ENCODE assay signal across 16 cellular contexts in genomic region chr7:70794962-70795361, GRCh38.
DNase-seq lines count a peak whose midpoint lies in the region; ATAC-seq and TF ChIP-seq lines count a peak whose summit lies in the region.
"Had no signal": no experiment of that assay in that cellular context is flagged by ENCODE, and none has a peak within 500 bp of the region (broad histone marks: within the 10 kb centered on the region; RNA-seq: fewer than 3 reads in every experiment).

No MANE protein-coding gene starts in this region.

- no peak for ATAC-seq in T-helper 17 cell
- ATAC-seq: GM12878, HCT116 had no signal

- no peak overlapping the region for H3K4me3 Mint-ChIP-seq in T-helper 17 cell
- no peak overlapping the region for H3K4me3 Mint-ChIP-seq in type B pancreatic cell
- H3K4me3 Mint-ChIP-seq: B cell; CD8-positive, alpha-beta memory T cell; GM23338 had no signal

- no peak for TF ChIP-seq CTCF in type B pancreatic cell (conservative IDR thresholded peaks at IDR 0.05)

- H3K9me3 Mint-ChIP-seq in type B pancreatic cell = peaks cover 1% of the 10 kb centered on the region

- DNase-seq in DMS 273 (lab: John Stamatoyannopoulos, UW; ENCODE audit: unreplicated experiment) (peak; percentile 26), DMS 273 treated with DMSO at 0.1 percent for 48 hours (lab: John Stamatoyannopoulos, UW) (no peak), T-helper 17 cell (no peak), islet precursor cell (peak; percentile 15), type B pancreatic cell (ENCODE audit: extremely low spot score, unreplicated experiment) (no peak), NCI-H226 (no peak), cardiac septum (ENCODE audit: low spot score) (no peak), cerebellar nuclear complex (lab: John Stamatoyannopoulos, UW) (no peak)
- DNase-seq: CD4-positive, CD25-positive, alpha-beta regulatory T cell; CD8-positive, alpha-beta memory T cell; DMS153; DND-41 had no signal

- intact Hi-C loops in cardiac septum (cut with DNase I) = no loop called here

- peak overlapping the region; percentile 0 for H3K27ac Mint-ChIP-seq in T-helper 17 cell
- peak overlapping the region; percentile 34 for H3K27ac Mint-ChIP-seq in type B pancreatic cell
- H3K27ac Mint-ChIP-seq: B cell; CD4-positive, CD25-positive, alpha-beta regulatory T cell; GM23338 had no signal

- H3K27me3 Mint-ChIP-seq in T-helper 17 cell (no peaks in the 10 kb centered on the region), type B pancreatic cell (no peaks in the 10 kb centered on the region)
- H3K27me3 Mint-ChIP-seq: B cell; CD4-positive, CD25-positive, alpha-beta regulatory T cell; CD8-positive, alpha-beta memory T cell had no signal

- peaks cover 2% of the 10 kb centered on the region for H3K36me3 Mint-ChIP-seq in T-helper 17 cell (ENCODE audit: low read depth)
- peaks cover 29% of the 10 kb centered on the region for H3K36me3 Mint-ChIP-seq in type B pancreatic cell
- H3K36me3 Mint-ChIP-seq: CD4-positive, CD25-positive, alpha-beta regulatory T cell had no signal

- peaks cover 2% of the 10 kb centered on the region for H3K9me3 ChIP-seq in T-helper 17 cell (ENCODE audit: control insufficient read depth, low read length, poor library complexity, severe bottlenecking)

- H3K4me1 Mint-ChIP-seq in T-helper 17 cell (peaks cover 9% of the 10 kb centered on the region), type B pancreatic cell (ENCODE audit: unreplicated experiment) (peaks cover 7% of the 10 kb centered on the region)

Comparison
In these comparisons a context has a peak if more than half of its experiments do, and no peak if none do; other contexts are left out.
1. DNase-seq: peak in DMS 273 (single experiment) and islet precursor cell (single experiment); none in DMS 273 treated with DMSO at 0.1 percent for 48 hours (single experiment), T-helper 17 cell (0 of 3), type B pancreatic cell (single experiment), NCI-H226 (single experiment), cardiac septum (single experiment) and cerebellar nuclear complex (0 of 2).